26 cellular contexts compared by ENCODE assay signal in genomic region chr21:40422851-40423635, GRCh38.
DNase-seq lines count a peak whose midpoint lies in the region; ATAC-seq and TF ChIP-seq lines count a peak whose summit lies in the region.
"Had no signal": no experiment of that assay in that cellular context is flagged by ENCODE, and none has a peak within 500 bp of the region (broad histone marks: within the 10 kb centered on the region; RNA-seq: fewer than 3 reads in every experiment).

No MANE protein-coding gene starts in this region.

- no peaks in the 10 kb centered on the region for H3K4me1 Mint-ChIP-seq in activated T-helper 17 cell treated with anti-CD3 and anti-CD28 coated beads, Interleukin-2, amount 50 U/mL, for 72 hours
- H3K4me1 Mint-ChIP-seq: CD4-positive, CD25-positive, alpha-beta regulatory T cell; central memory CD8-positive, alpha-beta T cell; IgD-negative memory B cell; natural killer cell; stimulated activated memory B cell treated with anti-CD40 and anti-IgM and Interleukin-4, amounts not matched to agents 10 μg/mL and 1 μg/mL and 100 μg/mL, for 72 hours had no signal

- H3K4me3 Mint-ChIP-seq in activated T-helper 17 cell treated with anti-CD3 and anti-CD28 coated beads, Interleukin-2, amount 50 U/mL, for 72 hours, result no peak overlapping the region
- H3K4me3 Mint-ChIP-seq: CD4-positive, CD25-positive, alpha-beta regulatory T cell; central memory CD8-positive, alpha-beta T cell; effector memory CD8-positive, alpha-beta T cell; IgD-negative memory B cell; natural killer cell; stimulated activated memory B cell treated with anti-CD40 and anti-IgM and Interleukin-4, amounts not matched to agents 10 μg/mL and 1 μg/mL and 100 μg/mL, for 72 hours had no signal

- no peaks in the 10 kb centered on the region for H3K4me1 ChIP-seq in BE2C
- H3K4me1 ChIP-seq: heart right ventricle, SJCRH30, suprapubic skin had no signal

- H3K9me3 Mint-ChIP-seq in activated T-helper 17 cell treated with anti-CD3 and anti-CD28 coated beads, Interleukin-2, amount 50 U/mL, for 72 hours, result peaks cover 5% of the 10 kb centered on the region

- peak; percentile 7 for DNase-seq in BE2C
- peak; percentile 25 for DNase-seq in NCI-H1417 treated with DMSO at 0.1 percent for 48 hours (lab: John Stamatoyannopoulos, UW)
- peak; percentile 57 for DNase-seq in SK-N-DZ (ENCODE audit: low spot score)
- peak; percentile 2 for DNase-seq in kidney epithelial cell (ENCODE audit: low read depth)
- no peak for DNase-seq in foreskin fibroblast
- DNase-seq: activated CD4-positive, alpha-beta T cell treated with anti-CD3 and anti-CD28 coated beads, Interleukin-2, amount 50 U/mL, for 48 hours; activated naive CD4-positive, alpha-beta T cell treated with Interleukin-2 at 50 U/mL for 16 hours; CD4-positive, CD25-positive, alpha-beta regulatory T cell; effector memory CD8-positive, alpha-beta T cell; heart right ventricle; kidney glomerular epithelial cell; mucosa of descending colon; natural killer cell; NCI-H1930; NCI-H226; NCI-H774; SJCRH30 had no signal

- H3K36me3 Mint-ChIP-seq in activated T-helper 17 cell treated with anti-CD3 and anti-CD28 coated beads, Interleukin-2, amount 50 U/mL, for 72 hours (ENCODE audit: low read depth), result no peaks in the 10 kb centered on the region
- H3K36me3 Mint-ChIP-seq: CD4-positive, CD25-positive, alpha-beta regulatory T cell; IgD-negative memory B cell; natural killer cell; stimulated activated memory B cell treated with anti-CD40 and anti-IgM and Interleukin-4, amounts not matched to agents 10 μg/mL and 1 μg/mL and 100 μg/mL, for 72 hours had no signal

- H3K27ac Mint-ChIP-seq in activated T-helper 17 cell treated with anti-CD3 and anti-CD28 coated beads, Interleukin-2, amount 50 U/mL, for 72 hours, result no peak overlapping the region
- H3K27ac Mint-ChIP-seq: CD4-positive, CD25-positive, alpha-beta regulatory T cell; effector memory CD8-positive, alpha-beta T cell; IgD-negative memory B cell; natural killer cell; stimulated activated memory B cell treated with anti-CD40 and anti-IgM and Interleukin-4, amounts not matched to agents 10 μg/mL and 1 μg/mL and 100 μg/mL, for 72 hours had no signal

- H3K36me3 ChIP-seq in BE2C (no peaks in the 10 kb centered on the region), kidney epithelial cell (ENCODE audit: control insufficient read depth, insufficient read depth, low read length) (no peaks in the 10 kb centered on the region)
- H3K36me3 ChIP-seq: heart right ventricle, SJCRH30, suprapubic skin had no signal

- no peaks in the 10 kb centered on the region for H3K9me3 ChIP-seq in BE2C
- H3K9me3 ChIP-seq: SJCRH30 had no signal

- H3K27me3 ChIP-seq in BE2C (no peaks in the 10 kb centered on the region), kidney epithelial cell (ENCODE audit: control insufficient read depth, insufficient read depth, low read length) (no peaks in the 10 kb centered on the region)
- H3K27me3 ChIP-seq: heart right ventricle, SJCRH30, suprapubic skin had no signal

- ATAC-seq in HG03571 (IDR thresholded peaks at IDR 0.05; ENCODE audit: unreplicated experiment) (no peak), HG03520 (IDR thresholded peaks at IDR 0.05; ENCODE audit: unreplicated experiment) (no peak)
- ATAC-seq in activated T-helper 17 cell treated with anti-CD3 and anti-CD28 coated beads, Interleukin-2, amount 50 U/mL, for 72 hours (replicated peaks), result no peak
- ATAC-seq: activated CD4-positive, CD25-positive, alpha-beta regulatory T cell treated with anti-CD3 and anti-CD28 coated beads, Interleukin-2, amount 50 U/mL, for 24 hours; effector memory CD8-positive, alpha-beta T cell; heart right ventricle; mucosa of descending colon; natural killer cell; stimulated activated memory B cell treated with anti-CD40 and anti-IgM and Interleukin-4, amounts not matched to agents 10 μg/mL and 1 μg/mL and 100 μg/mL, for 72 hours had no signal

- no peaks in the 10 kb centered on the region for H3K27me3 Mint-ChIP-seq in activated T-helper 17 cell treated with anti-CD3 and anti-CD28 coated beads, Interleukin-2, amount 50 U/mL, for 72 hours
- H3K27me3 Mint-ChIP-seq: CD4-positive, CD25-positive, alpha-beta regulatory T cell; central memory CD8-positive, alpha-beta T cell; effector memory CD8-positive, alpha-beta T cell; IgD-negative memory B cell; stimulated activated memory B cell treated with anti-CD40 and anti-IgM and Interleukin-4, amounts not matched to agents 10 μg/mL and 1 μg/mL and 100 μg/mL, for 72 hours had no signal

- H3K4me3 ChIP-seq in BE2C (ENCODE audit: low read depth, low read length) (no peak overlapping the region), kidney epithelial cell (ENCODE audit: low read depth, low read length) (no peak overlapping the region), foreskin fibroblast (ENCODE audit: low read depth in 1 of 2, low read length in 2 of 2) (no peak overlapping the region)
- H3K4me3 ChIP-seq: heart right ventricle, mucosa of descending colon, SJCRH30, skin epidermis, suprapubic skin had no signal

- TF ChIP-seq CTCF in BE2C (IDR thresholded peaks at IDR 0.05; ENCODE audit: low read depth, low read length), result no peak
- no peak for TF ChIP-seq CTCF in kidney epithelial cell (IDR thresholded peaks at IDR 0.05; ENCODE audit: insufficient read depth, low read length, poor library complexity, severe bottlenecking)
- TF ChIP-seq CTCF in foreskin fibroblast (IDR thresholded peaks at IDR 0.05; ENCODE audit: low read depth, low read length), result no peak

Comparison
In these comparisons a context has a peak if more than half of its experiments do, and no peak if none do; other contexts are left out.
1. DNase-seq: peak in BE2C (single experiment), NCI-H1417 treated with DMSO at 0.1 percent for 48 hours (single experiment), SK-N-DZ (single experiment) and kidney epithelial cell (single experiment); none in foreskin fibroblast (0 of 2).